In genomic region chr19:49554701-49555181, GRCh38 we compare ENCODE assay signal across 8 cellular contexts. TPM values are rescaled to one million over a fixed set of nuclear protein-coding genes. Genes with fewer than 3 reads are reported as not detected.
DNase-seq lines count a peak whose midpoint lies in the region; ATAC-seq, FAIRE-seq and TF ChIP-seq lines count a peak whose summit lies in the region.

No MANE protein-coding gene starts in this region.

- H2AFZ ChIP-seq in IMR-90 (replicated peaks; ENCODE audit: low read length, poor library complexity), result no peak overlapping the region

- H2BK20ac ChIP-seq in IMR-90 (ENCODE audit: low read depth, low read length), result no peak overlapping the region

- H4K91ac ChIP-seq in IMR-90 (ENCODE audit: insufficient read depth, low read depth, low read length), result no peak overlapping the region

- in situ Hi-C loops in IMR-90 (cut with MboI; ENCODE audit: low sequenced_read_pairs), result loop anchor here (25.0 kb wide), 1 partner anchor 292 kb away; no protein-coding TSS in a partner anchor

- no peak overlapping the region for H4K5ac ChIP-seq in IMR-90 (ENCODE audit: low read depth, low read length)

- dilution Hi-C loops in IMR-90 (cut with HindIII; ENCODE audit: low sequenced_read_pairs, unreplicated experiment), result no loop called here

- BruUV-seq in IMR-90 (replicated peaks; lab: Mats Ljungman, UMichigan), result no TSS peak

- no peak overlapping the region for H2BK120ac ChIP-seq in IMR-90 (ENCODE audit: low read depth, low read length)

- no peak overlapping the region for H2BK15ac ChIP-seq in IMR-90 (ENCODE audit: low read depth, low read length)

- H2AK9ac ChIP-seq in IMR-90 (replicated peaks; ENCODE audit: low read depth, low read length, poor library complexity), result peak overlapping the region; percentile 65

- peaks cover 48% of the 10 kb centered on the region for H3K36me3 ChIP-seq in IMR-90 (ENCODE audit: control insufficient read depth, insufficient read depth, low read length)
- H3K36me3 ChIP-seq in small intestine (ENCODE audit: control insufficient read depth in 2 of 2, insufficient read depth in 2 of 2, low read length in 2 of 2), result peaks cover 16 to 22% of the 10 kb centered on the region in 2 donors

- H3K56ac ChIP-seq in IMR-90 (ENCODE audit: extremely low read depth, insufficient read depth, low read length), result no peak overlapping the region

- no peak overlapping the region for H3K23ac ChIP-seq in IMR-90 (ENCODE audit: low read depth, low read length)

- no peak overlapping the region for H2BK5ac ChIP-seq in IMR-90 (ENCODE audit: low read depth, low read length, poor library complexity, severe bottlenecking)

- H3K4me1 ChIP-seq in IMR-90 (ENCODE audit: control insufficient read depth, insufficient read depth, low read length) (no peaks in the 10 kb centered on the region), small intestine (ENCODE audit: control insufficient read depth in 2 of 2, insufficient read depth in 1 of 2, low read depth in 1 of 2, low read length in 1 of 2) (peaks cover 3 to 8% of the 10 kb centered on the region in 2 donors)

- no peak overlapping the region for H4K8ac ChIP-seq in IMR-90 (ENCODE audit: low read depth in 2 of 2, low read length in 2 of 2)

- H3K9me3 ChIP-seq in IMR-90 (ENCODE audit: control insufficient read depth, insufficient read depth, low read length) (no peaks in the 10 kb centered on the region), small intestine (ENCODE audit: control insufficient read depth, low read depth) (no peaks in the 10 kb centered on the region)

- no peak for TF ChIP-seq CTCF in IMR-90 (conservative IDR thresholded peaks at IDR 0.05; ENCODE audit: low read depth, low read length)

- H3K4me3 ChIP-seq in IMR-90 (ENCODE audit: insufficient read depth, low read depth, low read length), result no peak overlapping the region
- no peak overlapping the region for H3K4me3 ChIP-seq in small intestine (ENCODE audit: low read depth in 1 of 2, low read length in 2 of 2)

- no peak overlapping the region for H3K4me2 ChIP-seq in IMR-90 (ENCODE audit: low read depth, low read length)

- no peak for TF ChIP-seq RAD21 in IMR-90 (IDR thresholded peaks at IDR 0.05; ENCODE audit: low read length)

- 0 out of 2 replicates have a peak, but pooled peaks cover 3% of the 10 kb centered on the region for H3K9me1 ChIP-seq in IMR-90 (ENCODE audit: insufficient read depth, low read length)

- H3K4ac ChIP-seq in IMR-90 (ENCODE audit: low read depth, low read length), result no peak overlapping the region

- intact Hi-C loops in IMR-90 (cut with micrococcal nuclease), result no loop called here

- no peak for TF ChIP-seq POLR2A in IMR-90 (IDR thresholded peaks at IDR 0.05; ENCODE audit: low read depth, low read length)

- POLR2A ChIA-PET in IMR-90 (lab: Charles Lee; ENCODE audit: unreplicated experiment), result no interaction called here

- no peak overlapping the region; the same call in 1 of the 2 replicates for H2AK5ac ChIP-seq in IMR-90 (ENCODE audit: low read depth, low read length)

- H3K27ac ChIP-seq in IMR-90 (ENCODE audit: insufficient read depth, low read length), result no peak overlapping the region
- peak overlapping the region; percentile 80 to 91 for H3K27ac ChIP-seq in small intestine (ENCODE audit: low read depth in 1 of 2, low read length in 1 of 2)

- 96% methylated on average over 10 of the region's 17 CpGs; no CpG with 5 or more reads in 1 of the 2 experiments for WGBS in IMR-90 (ENCODE audit: extremely low coverage in 2 of 2, insufficient read length in 1 of 2), 2 experiments
- 17 to 44% (median 29%) methylated on average over 16 to 17 of the region's 17 CpGs for WGBS in small intestine, 3 donors

- DNase-seq in IMR-90 (no peak), glomerular endothelial cell (ENCODE audit: extremely low read depth, low read depth, low spot score) (peak; percentile 96), small intestine (peak; percentile 58), AG08395 (ENCODE audit: low spot score) (no peak), HCEC 1CT (no peak), AG20443 (ENCODE audit: low spot score) (no peak)
- peak; percentile 72 to 73 for DNase-seq in activated T-cell treated with anti-CD3 and anti-CD28 coated beads, Interleukin-2, amount 50 U/mL, for 48 hours

- H3K18ac ChIP-seq in IMR-90 (ENCODE audit: low read depth, low read length), result no peak overlapping the region

- no peak for FAIRE-seq in small intestine (lab: Jason Lieb, UNC)

- ATAC-seq in IMR-90 (ENCODE audit: low read depth), result no peak
- no peak for ATAC-seq in GM21576 (IDR thresholded peaks at IDR 0.05; ENCODE audit: unreplicated experiment)

- no peak overlapping the region for H3K9ac ChIP-seq in IMR-90 (ENCODE audit: low read depth, low read length)

- CTCF ChIA-PET in IMR-90 (lab: Yijun Ruan, JAX), result interaction anchor here (0.7 kb wide), 1 partner anchor 52 kb away, joined by 3 read pairs; no protein-coding TSS in a partner anchor

- H3K79me1 ChIP-seq in IMR-90 (ENCODE audit: low read depth in 1 of 2, low read length in 2 of 2), result peaks cover 4 to 5% of the 10 kb centered on the region in 2 experiments; a peak in 1 of 4 replicates

- no peak overlapping the region for H3K14ac ChIP-seq in IMR-90 (replicated peaks; ENCODE audit: low read depth, low read length)

- H3K27me3 ChIP-seq in IMR-90 (ENCODE audit: control insufficient read depth, insufficient read depth, low read length), result no peaks in the 10 kb centered on the region
- no peaks in the 10 kb centered on the region for H3K27me3 ChIP-seq in small intestine (ENCODE audit: control insufficient read depth in 2 of 2, insufficient read depth in 2 of 2, low read length in 2 of 2)

- H4K20me1 ChIP-seq in IMR-90 (ENCODE audit: insufficient read depth, low read length), result peaks cover 6% of the 10 kb centered on the region; the same call in 1 of the 2 replicates

TF ChIP-seq in IMR-90, 13 proteins besides CTCF, POLR2A, EP300 and RAD21:
- TF ChIP-seq RCOR1 (IDR thresholded peaks at IDR 0.05; ENCODE audit: insufficient replicate concordance, low read length), result no peak
- no peak for TF ChIP-seq RFX5 (IDR thresholded peaks at IDR 0.05; ENCODE audit: low read depth, low read length)
- no peak for TF ChIP-seq NFE2L2 (IDR thresholded peaks at IDR 0.05; ENCODE audit: low read depth, low read length)
- no peak for TF ChIP-seq FOS (IDR thresholded peaks at IDR 0.05; ENCODE audit: low read depth, low read length)
- TF ChIP-seq MAFK (IDR thresholded peaks at IDR 0.05; ENCODE audit: low read depth, low read length), result no peak
- no peak for TF ChIP-seq CEBPB (IDR thresholded peaks at IDR 0.05; ENCODE audit: low read depth, low read length)
- TF ChIP-seq SMC3 (IDR thresholded peaks at IDR 0.05; ENCODE audit: low read depth, low read length), result no peak

RNA-seq across cellular contexts. Expression of gene NOSIP, which starts 25.6 kb away (rescaled TPM):
- 118 and 130 TPM in 2 replicates for total RNA-seq in IMR-90 (2012; rRNA removed)
- polyA plus RNA-seq in IMR-90 (2012; rRNA removed), result 138 and 164 TPM in 2 replicates
- polyA plus RNA-seq in IMR-90 (2012; cell fraction: cytosol; rRNA removed), result 60.4 and 106 TPM in 2 replicates
- 69.7 and 147 TPM in 2 replicates for polyA plus RNA-seq in IMR-90 (2012; cell fraction: nucleus; rRNA removed; ENCODE audit: low replicate concordance)
- total RNA-seq in glomerular endothelial cell, result 79.9 and 91.1 TPM in 2 replicates
- 100 to 1,000 TPM; 102 to 181 (median 167) TPM for polyA plus RNA-seq in small intestine

RNA-seq across cellular contexts. Expression of gene PRRG2, which starts 26.4 kb away (rescaled TPM):
- total RNA-seq in IMR-90 (2012; rRNA removed), result under 0.01 and 0.54 TPM in 2 replicates
- polyA plus RNA-seq in IMR-90 (2012; rRNA removed), result 0.14 and 0.52 TPM in 2 replicates
- 0.13 and 0.25 TPM in 2 replicates for polyA plus RNA-seq in IMR-90 (2012; cell fraction: cytosol; rRNA removed)
- 0.15 and 0.25 TPM in 2 replicates for polyA plus RNA-seq in IMR-90 (2012; cell fraction: nucleus; rRNA removed; ENCODE audit: low replicate concordance)
- 1.6 and 12.2 TPM in 2 replicates for total RNA-seq in glomerular endothelial cell
- 10 to 100 TPM; 14.2 to 23.7 (median 21.3) TPM for polyA plus RNA-seq in small intestine

RNA-seq across cellular contexts. Expression of gene RCN3, which starts 26.9 kb away (rescaled TPM):
- total RNA-seq in IMR-90 (2012; rRNA removed) (102 and 111 TPM in 2 replicates), glomerular endothelial cell (71.5 and 95.5 TPM in 2 replicates)
- polyA plus RNA-seq in IMR-90 (2012; rRNA removed) (116 and 119 TPM in 2 replicates), small intestine (100 to 1,000 TPM in 2 of 3 donors, 10 to 100 TPM in 1; 38.0 to 687 (median 437) TPM)
- 122 and 126 TPM in 2 replicates for polyA plus RNA-seq in IMR-90 (2012; cell fraction: cytosol; rRNA removed)
- polyA plus RNA-seq in IMR-90 (2012; cell fraction: nucleus; rRNA removed; ENCODE audit: low replicate concordance), result 53.7 and 82.6 TPM in 2 replicates

RNA-seq across cellular contexts. Expression of gene PRR12, which starts 36.2 kb away (rescaled TPM):
- total RNA-seq in IMR-90 (2012; rRNA removed) (0.28 and 0.36 TPM in 2 replicates), glomerular endothelial cell (13.4 and 26.1 TPM in 2 replicates)
- polyA plus RNA-seq in IMR-90 (2012; rRNA removed) (4.0 and 4.1 TPM in 2 replicates), small intestine (10 to 100 TPM in 1 of 3 donors, 1 to 10 TPM in 2; 2.4 to 11.4 (median 4.5) TPM)
- polyA plus RNA-seq in IMR-90 (2012; cell fraction: cytosol; rRNA removed), result 3.8 and 3.9 TPM in 2 replicates
- 5.8 and 9.9 TPM in 2 replicates for polyA plus RNA-seq in IMR-90 (2012; cell fraction: nucleus; rRNA removed; ENCODE audit: low replicate concordance)

RNA-seq across cellular contexts. Expression of gene FCGRT, which starts 42.3 kb away (rescaled TPM):
- total RNA-seq in IMR-90 (2012; rRNA removed) (14.7 and 17.0 TPM in 2 replicates), glomerular endothelial cell (167 and 217 TPM in 2 replicates)
- polyA plus RNA-seq in IMR-90 (2012; rRNA removed) (64.8 and 68.7 TPM in 2 replicates), small intestine (100 to 1,000 TPM; 354 to 541 (median 486) TPM)
- polyA plus RNA-seq in IMR-90 (2012; cell fraction: cytosol; rRNA removed), result 76.9 and 114 TPM in 2 replicates
- 118 and 198 TPM in 2 replicates for polyA plus RNA-seq in IMR-90 (2012; cell fraction: nucleus; rRNA removed; ENCODE audit: low replicate concordance)

Comparison
In these comparisons a context has a peak if more than half of its experiments do, and no peak if none do; other contexts are left out.
1. DNase-seq: peak in activated T-cell treated with anti-CD3 and anti-CD28 coated beads, Interleukin-2, amount 50 U/mL, for 48 hours (2 of 2), glomerular endothelial cell (single experiment) and small intestine (single experiment); none in IMR-90 (single experiment), AG08395 (single experiment), HCEC 1CT (single experiment) and AG20443 (single experiment).